In the genomic region with DNA sequence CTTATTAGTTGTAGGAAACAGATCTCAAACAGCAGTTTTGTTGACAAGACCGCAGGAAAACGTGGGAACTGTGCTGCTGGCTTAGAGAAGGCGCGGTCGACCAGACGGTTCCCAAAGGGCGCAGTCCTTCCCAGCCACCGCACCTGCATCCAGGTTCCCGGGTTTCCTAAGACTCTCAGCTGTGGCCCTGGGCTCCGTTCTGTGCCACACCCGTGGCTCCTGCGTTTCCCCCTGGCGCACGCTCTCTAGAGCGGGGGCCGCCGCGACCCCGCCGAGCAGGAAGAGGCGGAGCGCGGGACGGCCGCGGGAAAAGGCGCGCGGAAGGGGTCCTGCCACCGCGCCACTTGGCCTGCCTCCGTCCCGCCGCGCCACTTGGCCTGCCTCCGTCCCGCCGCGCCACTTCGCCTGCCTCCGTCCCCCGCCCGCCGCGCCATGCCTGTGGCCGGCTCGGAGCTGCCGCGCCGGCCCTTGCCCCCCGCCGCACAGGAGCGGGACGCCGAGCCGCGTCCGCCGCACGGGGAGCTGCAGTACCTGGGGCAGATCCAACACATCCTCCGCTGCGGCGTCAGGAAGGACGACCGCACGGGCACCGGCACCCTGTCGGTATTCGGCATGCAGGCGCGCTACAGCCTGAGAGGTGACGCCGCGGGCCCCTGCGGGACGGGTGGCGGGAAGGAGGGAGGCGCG, we compare ENCODE assay signal across 8 cellular contexts. TPM values are rescaled to one million over a fixed set of nuclear protein-coding genes. Genes with fewer than 3 reads are reported as not detected.
DNase-seq lines count a peak whose midpoint lies in the region; ATAC-seq and TF ChIP-seq lines count a peak whose summit lies in the region.

A gene (plus strand): TSS at position 343 of the 687 bp plus-strand sequence. CDS start 90 bp downstream, at position 433.

- peak in 1 of 4 donors; percentile 9 for TF ChIP-seq POLR2A in esophagus squamous epithelium (IDR thresholded peaks at IDR 0.05)

- peaks cover 0 to 21% (median 5%) of the 10 kb centered on the region in 3 donors for H3K4me1 ChIP-seq in esophagus squamous epithelium
- no peaks in the 10 kb centered on the region for H3K4me1 ChIP-seq in upper lobe of right lung

- DNase-seq in DMS53 (lab: John Stamatoyannopoulos, UW) (peak; percentile 95), HL-60 (ENCODE audit: low read depth in 1 of 2, low spot score in 1 of 2) (peak; percentile 59 to 83), NCI-H526 treated with DMSO at 0.1 percent for 48 hours (lab: John Stamatoyannopoulos, UW) (peak; percentile 81), esophagus squamous epithelium (lab: John Stamatoyannopoulos, UW) (no peak), natural killer cell (peak; percentile 32), upper lobe of right lung (peak; percentile 74)
- DNase-seq in activated CD8-positive, alpha-beta memory T cell treated with anti-CD3 and anti-CD28 coated beads for 24 hours = peak; percentile 80

- peaks cover 0 to 6% of the 10 kb centered on the region in 2 donors for H3K27me3 Mint-ChIP-seq in natural killer cell (ENCODE audit: low read depth in 2 of 2)

- no peaks in the 10 kb centered on the region for H3K36me3 ChIP-seq in esophagus squamous epithelium
- no peaks in the 10 kb centered on the region for H3K36me3 ChIP-seq in upper lobe of right lung

- intact Hi-C loops in esophagus squamous epithelium (cut with DNase I) (no loop called here), natural killer cell (cut with micrococcal nuclease) (no loop called here), upper lobe of right lung (cut with DNase I) (no loop called here)

- no peaks in the 10 kb centered on the region for H3K36me3 Mint-ChIP-seq in natural killer cell

- H3K9me3 Mint-ChIP-seq in natural killer cell = peaks cover 0 to 2% of the 10 kb centered on the region in 2 donors

- H3K9me3 ChIP-seq in esophagus squamous epithelium (no peaks in the 10 kb centered on the region), upper lobe of right lung (no peaks in the 10 kb centered on the region)

- WGBS in esophagus squamous epithelium, 2 donors = 0% methylated on average over 8 to 28 of the region's 79 CpGs

- H3K4me1 Mint-ChIP-seq in natural killer cell = peaks cover 11 to 19% of the 10 kb centered on the region in 2 donors

- TF ChIP-seq CTCF in HL-60 (IDR thresholded peaks at IDR 0.05; ENCODE audit: insufficient read depth, low read length) (no peak), esophagus squamous epithelium (IDR thresholded peaks at IDR 0.05) (no peak), natural killer cell (IDR thresholded peaks at IDR 0.05) (no peak), upper lobe of right lung (IDR thresholded peaks at IDR 0.05) (no peak)

- H3K27ac ChIP-seq in HL-60 (replicated peaks) = peak within 1 kb of the TSS; percentile 99
- peak within 1 kb of the TSS; percentile 62 to 79 (median 62) for H3K27ac ChIP-seq in esophagus squamous epithelium
- H3K27ac ChIP-seq in upper lobe of right lung = no peak within 1 kb of the TSS

- ATAC-seq in GM21367 (IDR thresholded peaks at IDR 0.05; ENCODE audit: unreplicated experiment) (peak; percentile 40), natural killer cell (peak; percentile 45 to 51 (median 46)), upper lobe of right lung (peak; percentile 65)

- peak within 1 kb of the TSS; percentile 79 for H3K4me3 ChIP-seq in HL-60 (replicated peaks; ENCODE audit: insufficient read depth, low read length)
- H3K4me3 ChIP-seq in esophagus squamous epithelium = peak within 1 kb of the TSS; percentile 52 to 85 (median 70)
- H3K4me3 ChIP-seq in upper lobe of right lung = peak within 1 kb of the TSS; percentile 80

- peak within 1 kb of the TSS; percentile 87 for H3K4me3 Mint-ChIP-seq in natural killer cell

- H3K27ac Mint-ChIP-seq in natural killer cell = peak within 1 kb of the TSS in 1 of 2 donors; percentile 73

- H3K27me3 ChIP-seq in HL-60 (ENCODE audit: insufficient read depth, poor library complexity, severe bottlenecking) (no peaks in the 10 kb centered on the region), esophagus squamous epithelium (peaks cover 0 to 46% (median 0%) of the 10 kb centered on the region in 4 donors), upper lobe of right lung (peaks cover 18% of the 10 kb centered on the region)

RNA-seq across cellular contexts. Expression of the gene that starts here (rescaled TPM):
- total RNA-seq in esophagus squamous epithelium (10 to 100 TPM in 3 of 4 donors, 1 to 10 TPM in 1; 6.7 to 29.6 (median 21.3) TPM), natural killer cell (10 to 100 TPM in 1 of 3 donors, 1 to 10 TPM in 2; 5.8 to 13.6 (median 7.8) TPM), upper lobe of right lung (4.6 TPM)
